ENCODE assay signal across 9 cellular contexts in genomic region chr4:21507439-21507838, GRCh38.
A peak's percentile ranks its signal among the peaks of the same experiment; 100 is the strongest.
DNase-seq lines count a peak whose midpoint lies in the region; ATAC-seq, FAIRE-seq and TF ChIP-seq lines count a peak whose summit lies in the region.
"Had no signal": no experiment of that assay in that cellular context is flagged by ENCODE, and none has a peak within 500 bp of the region (broad histone marks: within the 10 kb centered on the region; RNA-seq: fewer than 3 reads in every experiment).

No MANE protein-coding gene starts in this region.

- ATAC-seq in HG02798 (IDR thresholded peaks at IDR 0.05; ENCODE audit: poor library complexity, unreplicated experiment) = peak; percentile 66

- DNase-seq in RWPE1 (ENCODE audit: low spot score) = peak; percentile 3
- DNase-seq in glomerular visceral epithelial cell (ENCODE audit: extremely low spot score) = peak; percentile 4
- no peak for DNase-seq in COLO668 (lab: John Stamatoyannopoulos, UW; ENCODE audit: unreplicated experiment)
- DNase-seq in activated CD4-positive, alpha-beta T cell treated with anti-CD3 and anti-CD28 coated beads, Interleukin-2, amount 50 U/mL, for 1 hour = no peak
- no peak for DNase-seq in GOT3 (lab: John Stamatoyannopoulos, UW)
- no peak for DNase-seq in GM19239 (ENCODE audit: insufficient read length, low spot score)
- DNase-seq: naive B cell had no signal

- no peak for FAIRE-seq in GM19239 (lab: Jason Lieb, UNC)

- CTCF ChIA-PET in RWPE1 (lab: Yijun Ruan, JAX) = interaction anchor here (0.7 kb wide), 1 partner anchor 1836 kb away, joined by 3 read pairs; no protein-coding TSS in a partner anchor

- H3K27ac ChIP-seq in C4-2B = no peak overlapping the region
- no peak overlapping the region for H3K27ac ChIP-seq in RWPE1

- TF ChIP-seq CTCF in C4-2B (conservative IDR thresholded peaks at IDR 0.05) (peak; percentile 41), RWPE1 (conservative IDR thresholded peaks at IDR 0.05; ENCODE audit: low read depth) (peak; percentile 21; the same call in 1 of the 2 replicates)

- POLR2A ChIA-PET in RWPE1 (lab: Yijun Ruan, JAX; ENCODE audit: low non-redundant PET) = no interaction called here

Comparison
In these comparisons a context has a peak if more than half of its experiments do, and no peak if none do; other contexts are left out.
1. DNase-seq: peak in RWPE1 (single experiment) and glomerular visceral epithelial cell (single experiment); none in COLO668 (single experiment), activated CD4-positive, alpha-beta T cell treated with anti-CD3 and anti-CD28 coated beads, Interleukin-2, amount 50 U/mL, for 1 hour (single experiment), GOT3 (single experiment) and GM19239 (single experiment).